ENCODE assay signal across 12 cellular contexts in the genomic region with DNA sequence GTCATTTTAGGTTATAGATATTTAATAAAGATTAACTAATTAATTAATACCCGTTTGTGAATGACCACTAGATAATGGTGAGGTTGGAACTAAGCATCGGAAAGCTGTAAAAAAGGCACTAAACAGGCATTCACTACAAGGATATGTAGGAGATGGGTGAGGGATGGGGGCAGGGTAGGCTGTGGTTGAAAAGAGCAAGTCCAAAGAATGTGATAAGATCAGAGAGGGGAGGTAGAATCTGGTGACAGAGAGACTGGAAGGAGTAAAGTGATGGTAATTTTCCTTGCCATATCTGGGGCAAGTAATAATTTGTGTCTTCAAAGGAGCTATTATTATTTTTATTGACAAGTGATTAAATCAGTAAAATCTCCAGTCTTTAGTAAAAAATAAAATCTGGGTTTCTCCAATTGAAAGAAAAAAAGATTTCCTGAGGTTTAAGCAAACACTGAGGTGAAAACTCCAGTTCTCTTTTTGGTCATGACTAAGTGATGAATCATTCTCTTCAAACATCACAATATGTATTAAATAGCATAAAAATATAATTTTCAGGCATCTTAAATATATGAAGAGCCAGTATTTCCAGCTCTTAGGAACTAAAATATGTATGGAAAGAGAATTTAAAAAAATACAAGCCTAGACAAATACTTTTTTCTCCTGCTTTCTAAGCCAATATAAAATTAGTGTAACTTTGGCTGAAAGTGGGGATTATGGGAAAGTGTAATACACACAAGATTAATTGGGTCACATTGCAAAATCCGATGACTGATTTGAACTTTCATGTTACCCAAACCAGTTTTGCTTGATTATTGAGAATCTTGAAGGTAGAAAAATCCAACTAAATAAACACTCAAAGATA.
DNase-seq lines count a peak whose midpoint lies in the region; ATAC-seq lines count a peak whose summit lies in the region.
"Had no signal": no experiment of that assay in that cellular context is flagged by ENCODE, and none has a peak within 500 bp of the region (broad histone marks: within the 10 kb centered on the region; RNA-seq: fewer than 3 reads in every experiment).

No MANE protein-coding gene starts in this region.

- no peak for ATAC-seq in GM18511 (IDR thresholded peaks at IDR 0.05; ENCODE audit: unreplicated experiment)

- peak; percentile 23 for DNase-seq in AG08396 (ENCODE audit: low spot score)
- peak; percentile 36 for DNase-seq in HPDE6-E6E7 (ENCODE audit: extremely low spot score)
- DNase-seq in amniotic stem cell (lab: John Stamatoyannopoulos, UW): peak; percentile 7
- peak; percentile 48 for DNase-seq in iPS-NIHi7 (ENCODE audit: extremely low spot score)
- DNase-seq in NCI-H510A (lab: John Stamatoyannopoulos, UW): no peak
- DNase-seq in midbrain (lab: John Stamatoyannopoulos, UW): no peak
- DNase-seq in NCI-H748 (lab: John Stamatoyannopoulos, UW; ENCODE audit: unreplicated experiment): no peak
- DNase-seq: activated T-cell treated with anti-CD3 and anti-CD28 coated beads, Interleukin-2, amount 50 U/mL, for 24 hours; cerebellar nuclear complex; NCI-H1048; stimulated activated CD8-positive, alpha-beta memory T cell treated with anti-CD3 and anti-CD28 coated beads, Interleukin-4, amount 100 ng/mL, for 48 hours had no signal

Comparison
In these comparisons a context has a peak if more than half of its experiments do, and no peak if none do; other contexts are left out.
1. DNase-seq: peak in AG08396 (single experiment), HPDE6-E6E7 (single experiment), amniotic stem cell (single experiment) and iPS-NIHi7 (single experiment); none in NCI-H510A (single experiment), midbrain (single experiment) and NCI-H748 (single experiment).